In the genomic region with DNA sequence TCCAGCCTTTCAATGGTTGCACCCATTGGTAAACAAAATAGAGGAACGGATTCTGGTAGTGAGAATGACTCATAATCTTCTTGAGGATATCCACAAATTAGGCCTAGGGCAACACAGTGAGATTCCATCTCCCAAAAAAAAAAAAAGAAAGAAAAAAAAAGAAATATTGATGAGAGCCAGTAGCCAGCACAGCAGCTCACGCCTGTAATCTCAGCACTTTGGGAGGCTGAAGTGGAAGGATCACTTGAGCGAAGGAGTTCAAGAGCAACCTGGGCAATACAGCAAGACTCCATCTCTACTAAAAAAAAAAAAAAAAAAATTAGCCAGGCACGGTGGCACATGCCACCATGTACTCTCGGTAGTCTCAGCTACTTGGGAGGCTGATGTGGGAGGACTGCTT, we compare ENCODE assay signal across 26 cellular contexts.
"Had no signal": no experiment of that assay in that cellular context is flagged by ENCODE, and none has a peak within 500 bp of the region (broad histone marks: within the 10 kb centered on the region; RNA-seq: fewer than 3 reads in every experiment).

No MANE protein-coding gene starts in this region.

- H3K4me3 ChIP-seq: hepatocyte, lower lobe of right lung, pancreas, psoas muscle, right atrium auricular region, spleen, tibial artery had no signal

- H3K9me3 Mint-ChIP-seq: activated CD4-positive, alpha-beta T cell treated with anti-CD3 and anti-CD28 coated beads, Interleukin-2, amount 10 ng/mL, durations not matched to agents 7 days and 5 days; activated CD8-positive, alpha-beta T cell treated with anti-CD3 and anti-CD28 coated beads for 36 hours; activated naive CD4-positive, alpha-beta T cell treated with anti-CD3 and anti-CD28 coated beads, Interleukin-2, amount 10 ng/mL, durations not matched to agents 7 days and 5 days; immature natural killer cell; nephron progenitor cell had no signal

- H3K4me1 Mint-ChIP-seq: activated naive CD4-positive, alpha-beta T cell treated with anti-CD3 and anti-CD28 coated beads, Interleukin-2, amount 10 ng/mL, durations not matched to agents 7 days and 5 days; nephron progenitor cell had no signal

- H3K4me1 ChIP-seq: lower lobe of right lung, psoas muscle, right atrium auricular region, spleen, tibial artery had no signal

- H3K4me3 Mint-ChIP-seq: activated CD4-positive, alpha-beta T cell treated with anti-CD3 and anti-CD28 coated beads, Interleukin-2, amount 10 ng/mL, durations not matched to agents 7 days and 5 days; activated CD8-positive, alpha-beta memory T cell treated with anti-CD3 and anti-CD28 coated beads, Interleukin-2, amount 10 ng/mL, durations not matched to agents 7 days and 5 days; activated CD8-positive, alpha-beta T cell treated with anti-CD3 and anti-CD28 coated beads for 36 hours; activated naive CD4-positive, alpha-beta T cell treated with anti-CD3 and anti-CD28 coated beads, Interleukin-2, amount 10 ng/mL, durations not matched to agents 7 days and 5 days; immature natural killer cell; nephron progenitor cell had no signal

- H3K9me3 ChIP-seq: lower lobe of right lung, pancreas, psoas muscle, right atrium auricular region, spleen, tibial artery had no signal

- H3K27ac Mint-ChIP-seq: activated CD4-positive, alpha-beta T cell treated with anti-CD3 and anti-CD28 coated beads, Interleukin-2, amount 10 ng/mL, durations not matched to agents 7 days and 5 days; activated CD8-positive, alpha-beta memory T cell treated with anti-CD3 and anti-CD28 coated beads, Interleukin-2, amount 10 ng/mL, durations not matched to agents 7 days and 5 days; activated CD8-positive, alpha-beta T cell treated with anti-CD3 and anti-CD28 coated beads for 36 hours; activated naive CD4-positive, alpha-beta T cell treated with anti-CD3 and anti-CD28 coated beads, Interleukin-2, amount 10 ng/mL, durations not matched to agents 7 days and 5 days; nephron progenitor cell had no signal

- ATAC-seq: activated CD8-positive, alpha-beta memory T cell treated with anti-CD3 and anti-CD28 coated beads, Interleukin-2, amount 10 ng/mL, durations not matched to agents 7 days and 5 days; activated CD8-positive, alpha-beta T cell treated with anti-CD3 and anti-CD28 coated beads for 36 hours; esophagus mucosa; left lobe of liver; lower lobe of right lung; pancreas; psoas muscle; stimulated activated naive CD8-positive, alpha-beta T cell treated with anti-CD3 and anti-CD28 coated beads, Interleukin-15, Interleukin-2, amounts not matched to agents 100 U/mL and 50 U/mL, for 24 hours had no signal

- DNase-seq: activated CD4-positive, alpha-beta T cell treated with anti-CD3 and anti-CD28 coated beads, Interleukin-2, amount 10 ng/mL, durations not matched to agents 7 days and 5 days; activated CD4-positive, CD25-positive, alpha-beta regulatory T cell treated with anti-CD3 and anti-CD28 coated beads, Interleukin-2, amount 50 U/mL, for 72 hours; activated CD8-positive, alpha-beta memory T cell treated with anti-CD3 and anti-CD28 coated beads, Interleukin-2, amount 10 ng/mL, durations not matched to agents 7 days and 5 days; activated CD8-positive, alpha-beta T cell treated with anti-CD3 and anti-CD28 coated beads for 36 hours; activated effector memory CD4-positive, alpha-beta T cell treated with anti-CD3 and anti-CD28 coated beads, Interleukin-2, amount 50 U/mL, for 16 hours; activated naive CD4-positive, alpha-beta T cell treated with anti-CD3 and anti-CD28 coated beads, Interleukin-2, amount 10 ng/mL, durations not matched to agents 7 days and 5 days; activated T-cell treated with anti-CD3 and anti-CD28 coated beads for 4 hours; cortex of kidney; effector CD4-positive, alpha-beta T cell; foreskin melanocyte; glutamatergic neuron; immature natural killer cell; lower lobe of right lung; midbrain; nephron progenitor cell; pancreas; psoas muscle; spleen; stimulated activated CD4-positive, alpha-beta T cell treated with anti-CD3 and anti-CD28 coated beads, Interleukin-4, amount 100 ng/mL, for 1 hour; stimulated activated naive CD8-positive, alpha-beta T cell treated with anti-CD3 and anti-CD28 coated beads, Interleukin-15, Interleukin-2, amounts not matched to agents 100 U/mL and 50 U/mL, for 24 hours; tibial artery had no signal

- H2AFZ ChIP-seq: hepatocyte had no signal

- H3K27ac ChIP-seq: hepatocyte, lower lobe of right lung, pancreas, psoas muscle, right atrium auricular region, spleen, tibial artery, VCaP had no signal

- H3K27me3 ChIP-seq: hepatocyte, pancreas, right atrium auricular region, spleen, tibial artery had no signal

- H3K27me3 Mint-ChIP-seq: activated CD4-positive, alpha-beta T cell treated with anti-CD3 and anti-CD28 coated beads, Interleukin-2, amount 10 ng/mL, durations not matched to agents 7 days and 5 days; activated CD8-positive, alpha-beta memory T cell treated with anti-CD3 and anti-CD28 coated beads, Interleukin-2, amount 10 ng/mL, durations not matched to agents 7 days and 5 days; activated CD8-positive, alpha-beta T cell treated with anti-CD3 and anti-CD28 coated beads for 36 hours; activated naive CD4-positive, alpha-beta T cell treated with anti-CD3 and anti-CD28 coated beads, Interleukin-2, amount 10 ng/mL, durations not matched to agents 7 days and 5 days had no signal

- H3K4me2 ChIP-seq: hepatocyte had no signal
